Comparison of ENCODE assay signal across 25 cellular contexts in genomic region chr11:134615041-134615615, GRCh38.
"Had no signal": no experiment of that assay in that cellular context is flagged by ENCODE, and none has a peak within 500 bp of the region (broad histone marks: within the 10 kb centered on the region; RNA-seq: fewer than 3 reads in every experiment).

No MANE protein-coding gene starts in this region.

- H3K4me1 Mint-ChIP-seq: activated CD4-positive, alpha-beta T cell treated with anti-CD3 and anti-CD28 coated beads, Interleukin-2, amount 10 ng/mL, durations not matched to agents 24 days and 14 days; activated naive CD8-positive, alpha-beta T cell treated with anti-CD3 and anti-CD28 coated beads, Interleukin-2, amount 10 ng/mL, durations not matched to agents 7 days and 5 days; T-helper 17 cell had no signal

- H3K27me3 Mint-ChIP-seq: activated CD4-positive, alpha-beta T cell treated with anti-CD3 and anti-CD28 coated beads, Interleukin-2, amount 10 ng/mL, durations not matched to agents 24 days and 14 days; activated naive CD8-positive, alpha-beta T cell treated with anti-CD3 and anti-CD28 coated beads, Interleukin-2, amount 10 ng/mL, durations not matched to agents 7 days and 5 days had no signal

- H3K9me3 ChIP-seq: breast epithelium, MG63 had no signal

- H3K4me3 Mint-ChIP-seq: activated CD4-positive, alpha-beta memory T cell treated with anti-CD3 and anti-CD28 coated beads for 36 hours; activated CD4-positive, alpha-beta T cell treated with anti-CD3 and anti-CD28 coated beads, Interleukin-2, amount 10 ng/mL, durations not matched to agents 24 days and 14 days; activated naive CD4-positive, alpha-beta T cell treated with anti-CD3 and anti-CD28 coated beads for 36 hours; activated naive CD8-positive, alpha-beta T cell treated with anti-CD3 and anti-CD28 coated beads, Interleukin-2, amount 10 ng/mL, durations not matched to agents 7 days and 5 days; activated T-cell treated with anti-CD3 and anti-CD28 coated beads, Interleukin-2, amount 50 U/mL, for 4 hours; T-helper 17 cell; WTC11 had no signal

- H3K9me3 Mint-ChIP-seq: activated CD4-positive, alpha-beta memory T cell treated with anti-CD3 and anti-CD28 coated beads for 36 hours; activated CD4-positive, alpha-beta T cell treated with anti-CD3 and anti-CD28 coated beads, Interleukin-2, amount 10 ng/mL, durations not matched to agents 24 days and 14 days; activated naive CD4-positive, alpha-beta T cell treated with anti-CD3 and anti-CD28 coated beads for 36 hours; activated naive CD8-positive, alpha-beta T cell treated with anti-CD3 and anti-CD28 coated beads, Interleukin-2, amount 10 ng/mL, durations not matched to agents 7 days and 5 days; activated T-cell treated with anti-CD3 and anti-CD28 coated beads, Interleukin-2, amount 50 U/mL, for 4 hours had no signal

- H3K27ac Mint-ChIP-seq: activated CD4-positive, alpha-beta memory T cell treated with anti-CD3 and anti-CD28 coated beads for 36 hours; activated CD4-positive, alpha-beta T cell treated with anti-CD3 and anti-CD28 coated beads, Interleukin-2, amount 10 ng/mL, durations not matched to agents 24 days and 14 days; activated naive CD4-positive, alpha-beta T cell treated with anti-CD3 and anti-CD28 coated beads for 36 hours; activated naive CD8-positive, alpha-beta T cell treated with anti-CD3 and anti-CD28 coated beads, Interleukin-2, amount 10 ng/mL, durations not matched to agents 7 days and 5 days; T-helper 17 cell; WTC11 had no signal

- DNase-seq: activated CD4-positive, alpha-beta memory T cell treated with anti-CD3 and anti-CD28 coated beads for 36 hours; activated CD4-positive, alpha-beta T cell treated with anti-CD3 and anti-CD28 coated beads, Interleukin-2, amount 10 ng/mL, durations not matched to agents 24 days and 14 days; activated CD4-positive, CD25-positive, alpha-beta regulatory T cell treated with anti-CD3 and anti-CD28 coated beads, Interleukin-2, amount 50 U/mL, for 72 hours; activated CD8-positive, alpha-beta memory T cell treated with anti-CD3 and anti-CD28 coated beads for 24 hours; activated effector memory CD4-positive, alpha-beta T cell treated with anti-CD3 and anti-CD28 coated beads, Interleukin-2, amount 50 U/mL, for 16 hours; activated naive CD4-positive, alpha-beta T cell treated with anti-CD3 and anti-CD28 coated beads for 36 hours; activated naive CD8-positive, alpha-beta T cell treated with anti-CD3 and anti-CD28 coated beads, Interleukin-2, amount 10 ng/mL, durations not matched to agents 7 days and 5 days; activated T-cell treated with anti-CD3 and anti-CD28 coated beads, Interleukin-2, amount 50 U/mL, for 4 hours; aorta; MG63; MV-4-11; NCI-H1092 treated with DMSO at 0.1 percent for 48 hours; NCI-H1436 treated with DMSO at 0.1 percent for 48 hours; NCI-H187; NCI-H2081; NCI-H510A treated with DMSO at 0.1 percent for 48 hours; NCI-H69; PC-9; SIG-M5; T-helper 17 cell; T-helper 9 cell had no signal

- H3K27ac ChIP-seq: breast epithelium, KMS-11, PC-9 had no signal

- H3K36me3 Mint-ChIP-seq: activated CD4-positive, alpha-beta memory T cell treated with anti-CD3 and anti-CD28 coated beads for 36 hours; activated naive CD8-positive, alpha-beta T cell treated with anti-CD3 and anti-CD28 coated beads, Interleukin-2, amount 10 ng/mL, durations not matched to agents 7 days and 5 days; WTC11 had no signal

- ATAC-seq: HepG2, T-helper 17 cell, WTC11 had no signal

- H3K36me3 ChIP-seq: breast epithelium, MG63 had no signal
